ENCODE assay signal across 5 cellular contexts in genomic region chr12:108193493-108193892, GRCh38.
"Had no signal": no experiment of that assay in that cellular context is flagged by ENCODE, and none has a peak within 500 bp of the region (broad histone marks: within the 10 kb centered on the region; RNA-seq: fewer than 3 reads in every experiment).

No MANE protein-coding gene starts in this region.

- FAIRE-seq: HepG2, HTR-8/SVneo had no signal

- H3K9ac ChIP-seq: KMS-11 had no signal

- H3K27ac ChIP-seq: HL-60, KMS-11 had no signal

- ATAC-seq: HepG2 had no signal

- DNase-seq: KG1 had no signal

- H3K4me2 ChIP-seq: KMS-11 had no signal
